Comparison of ENCODE assay signal across 1 cellular context in the genomic region with DNA sequence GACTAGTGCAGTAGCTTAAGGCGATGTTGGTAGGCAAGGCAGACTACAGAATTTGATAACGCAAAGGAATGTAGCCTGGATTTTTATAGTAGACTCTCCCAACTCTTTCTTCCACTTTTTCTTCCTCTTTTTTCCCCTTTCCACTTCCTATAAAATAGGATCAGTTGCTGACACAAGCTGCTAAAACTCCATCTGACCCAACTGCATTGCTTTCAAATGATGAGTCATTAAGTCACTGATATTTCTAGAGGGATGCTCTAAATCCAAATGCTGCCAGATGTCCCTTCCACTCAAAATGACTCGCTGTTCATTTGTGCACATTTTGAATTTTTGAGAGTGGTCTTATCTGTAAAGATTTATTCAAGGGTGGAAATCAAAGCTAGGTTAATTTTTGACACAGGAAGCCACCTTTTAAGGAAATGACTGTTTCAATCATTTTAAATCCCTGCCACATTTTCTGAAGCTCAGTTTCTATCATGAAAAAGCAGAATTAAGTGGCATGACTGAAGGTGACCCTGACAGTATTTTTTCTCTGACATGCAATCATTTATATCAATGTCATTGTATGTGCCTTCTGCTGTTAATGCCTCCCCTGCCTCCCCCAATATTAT.
TF ChIP-seq lines count a peak whose summit lies in the region.

No MANE protein-coding gene starts in this region.

TF ChIP-seq in IMR-90, 13 proteins besides CTCF, POLR2A, EP300 and RAD21 (continued from another document):
- TF ChIP-seq, protein P1, sequence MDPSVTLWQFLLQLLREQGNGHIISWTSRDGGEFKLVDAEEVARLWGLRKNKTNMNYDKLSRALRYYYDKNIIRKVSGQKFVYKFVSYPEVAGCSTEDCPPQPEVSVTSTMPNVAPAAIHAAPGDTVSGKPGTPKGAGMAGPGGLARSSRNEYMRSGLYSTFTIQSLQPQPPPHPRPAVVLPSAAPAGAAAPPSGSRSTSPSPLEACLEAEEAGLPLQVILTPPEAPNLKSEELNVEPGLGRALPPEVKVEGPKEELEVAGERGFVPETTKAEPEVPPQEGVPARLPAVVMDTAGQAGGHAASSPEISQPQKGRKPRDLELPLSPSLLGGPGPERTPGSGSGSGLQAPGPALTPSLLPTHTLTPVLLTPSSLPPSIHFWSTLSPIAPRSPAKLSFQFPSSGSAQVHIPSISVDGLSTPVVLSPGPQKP (IDR thresholded peaks at IDR 0.05; ENCODE audit: borderline replicate concordance, low read depth, low read length) = no peak
- TF ChIP-seq FOS (IDR thresholded peaks at IDR 0.05; ENCODE audit: low read depth, low read length) = no peak
TF ChIP-seq in IMR-90: peak in this region for 0.
